In the genomic region with DNA sequence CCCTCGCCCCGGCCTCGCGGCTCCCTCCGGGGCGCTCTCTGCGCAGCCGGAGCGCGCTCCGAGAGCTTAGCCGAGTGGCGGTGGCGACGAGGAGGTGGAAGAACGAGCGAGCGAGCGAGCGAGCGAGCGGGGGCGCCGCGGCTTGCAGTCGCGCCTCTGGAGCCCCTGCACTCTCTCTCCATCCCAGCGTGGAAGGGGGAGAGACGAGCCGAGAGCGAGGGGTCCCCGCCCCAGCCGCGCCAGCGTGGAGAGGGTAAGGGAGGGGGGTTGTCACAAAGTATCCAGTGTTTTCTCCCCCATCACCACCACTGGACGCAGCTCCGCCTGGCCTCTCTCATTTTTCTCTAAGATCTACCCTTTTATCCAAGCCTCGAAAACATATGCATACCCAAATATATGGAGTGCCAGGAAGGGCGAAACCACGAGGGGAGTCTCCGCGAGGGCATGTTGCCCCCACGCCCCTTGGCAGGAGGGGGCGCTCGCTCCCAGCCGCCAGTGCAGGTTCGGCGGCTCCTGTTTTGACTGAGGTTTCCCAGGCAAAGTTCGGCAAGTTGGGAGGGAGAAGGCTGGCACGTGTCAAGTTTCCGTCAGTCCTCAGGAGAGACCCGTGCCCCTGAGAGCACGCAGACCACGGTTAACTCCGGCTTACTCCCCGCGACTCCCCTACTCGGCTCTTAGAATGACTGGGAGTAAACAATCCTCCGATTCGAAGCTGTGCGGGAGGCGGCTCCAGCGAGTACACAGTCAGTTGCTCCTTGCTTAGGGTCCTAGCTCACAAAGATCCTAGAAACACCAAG, we compare ENCODE assay signal across 8 cellular contexts. TPM values are rescaled to one million over a fixed set of nuclear protein-coding genes. Genes with fewer than 3 reads are reported as not detected.
DNase-seq lines count a peak whose midpoint lies in the region; ATAC-seq, FAIRE-seq and TF ChIP-seq lines count a peak whose summit lies in the region.

No MANE protein-coding gene starts in this region.

- H3K27ac ChIP-seq in A549 (no peak overlapping the region), VCaP (peak overlapping the region; percentile 38; the same call in 1 of the 2 replicates), left ventricle myocardium inferior (replicated peaks) (peak overlapping the region; percentile 54)

- TF ChIP-seq EP300 in A549 (IDR thresholded peaks at IDR 0.05): no peak

- H3K4me1 Mint-ChIP-seq in activated T-helper 2 cell treated with anti-CD3 and anti-CD28 coated beads, Interferon-gamma antibody, Interleukin-2, Interleukin-4, amounts not matched to agents 10 μg/mL and 5 μg/mL and 100 μg/mL, durations not matched to agents 14 hours and 24 hours and 36 hours (ENCODE audit: low read depth): no peaks in the 10 kb centered on the region

- DNase-seq in A549 (ENCODE audit: low read depth in 1 of 2, low spot score in 1 of 2) (peak in 1 of 2 experiments; percentile 12), H7 (peak; percentile 88), left ventricle myocardium inferior (peak; percentile 29), putamen (ENCODE audit: low spot score) (peak; percentile 18), RPMI8226 (no peak)
- no peak for DNase-seq in activated T-helper 2 cell treated with anti-CD3 and anti-CD28 coated beads, Interferon-gamma antibody, Interleukin-2, Interleukin-4, amounts not matched to agents 10 μg/mL and 5 μg/mL and 100 μg/mL, durations not matched to agents 14 hours and 24 hours and 36 hours (ENCODE audit: low spot score)

- H3K27ac Mint-ChIP-seq in activated T-helper 2 cell treated with anti-CD3 and anti-CD28 coated beads, Interferon-gamma antibody, Interleukin-2, Interleukin-4, amounts not matched to agents 10 μg/mL and 5 μg/mL and 100 μg/mL, durations not matched to agents 14 hours and 24 hours and 36 hours: no peak overlapping the region

- H3K4me3 ChIP-seq in A549 (peak overlapping the region; percentile 36), H7 (ENCODE audit: insufficient read depth, low read depth, low read length) (peak overlapping the region; percentile 80), left ventricle myocardium inferior (peak overlapping the region; percentile 71)

- peak overlapping the region; percentile 82 for H3K4me2 ChIP-seq in A549

- CTCF ChIA-PET in A549 (lab: Yijun Ruan, JAX): interaction anchor here (1.7 kb wide), 1 partner anchor 11 kb away, joined by 5 read pairs; no protein-coding TSS in a partner anchor

- intact Hi-C loops in left ventricle myocardium inferior (cut with micrococcal nuclease): no loop called here
- intact Hi-C loops in activated T-helper 2 cell treated with anti-CD3 and anti-CD28 coated beads, Interferon-gamma antibody, Interleukin-2, Interleukin-4, amounts not matched to agents 10 μg/mL and 5 μg/mL and 100 μg/mL, durations not matched to agents 14 hours and 24 hours and 36 hours (cut with micrococcal nuclease): loop anchor here (10.0 kb wide), 1 partner anchor 1150 kb away; a partner anchor contains a TSS

- peak; percentile 17 to 19; a peak in 1 of 5 replicates for TF ChIP-seq RAD21 in A549 (conservative IDR thresholded peaks at IDR 0.05 in 1 of 2, IDR thresholded peaks at IDR 0.05 in 1 of 2)

- peaks cover 57% of the 10 kb centered on the region for H3K27me3 Mint-ChIP-seq in activated T-helper 2 cell treated with anti-CD3 and anti-CD28 coated beads, Interferon-gamma antibody, Interleukin-2, Interleukin-4, amounts not matched to agents 10 μg/mL and 5 μg/mL and 100 μg/mL, durations not matched to agents 14 hours and 24 hours and 36 hours (ENCODE audit: low read depth)

- no peaks in the 10 kb centered on the region for H3K36me3 Mint-ChIP-seq in activated T-helper 2 cell treated with anti-CD3 and anti-CD28 coated beads, Interferon-gamma antibody, Interleukin-2, Interleukin-4, amounts not matched to agents 10 μg/mL and 5 μg/mL and 100 μg/mL, durations not matched to agents 14 hours and 24 hours and 36 hours (ENCODE audit: low read depth)

- POLR2A ChIA-PET in A549 (lab: Yijun Ruan, JAX): no interaction called here

- no peaks in the 10 kb centered on the region for H3K9me3 ChIP-seq in A549
- no peaks in the 10 kb centered on the region for H3K9me3 ChIP-seq in left ventricle myocardium inferior (replicated peaks)

- H3K27me3 ChIP-seq in H7 (ENCODE audit: control insufficient read depth, insufficient read depth, low read length) (peaks cover 11% of the 10 kb centered on the region), left ventricle myocardium inferior (ENCODE audit: low read depth) (peaks cover 65% of the 10 kb centered on the region)

- H3K4me1 ChIP-seq in A549 (peaks cover 3% of the 10 kb centered on the region; the same call in 1 of the 3 replicates), left ventricle myocardium inferior (peaks cover 26% of the 10 kb centered on the region)

- FAIRE-seq in A549 (lab: Jason Lieb, UNC): no peak

- no peak for TF ChIP-seq POLR2A in A549 (IDR thresholded peaks at IDR 0.05; ENCODE audit: low read length)

- H3K36me3 ChIP-seq in H7 (replicated peaks; ENCODE audit: control insufficient read depth, insufficient read depth, low read length) (no peaks in the 10 kb centered on the region), left ventricle myocardium inferior (no peaks in the 10 kb centered on the region)

- no peak for TF ChIP-seq CTCF in A549 (IDR thresholded peaks at IDR 0.05)
- TF ChIP-seq CTCF in VCaP (conservative IDR thresholded peaks at IDR 0.05): peak; percentile 92
- peak; percentile 74 for TF ChIP-seq CTCF in left ventricle myocardium inferior (IDR thresholded peaks at IDR 0.05; ENCODE audit: borderline replicate concordance)

- H3K9me3 Mint-ChIP-seq in activated T-helper 2 cell treated with anti-CD3 and anti-CD28 coated beads, Interferon-gamma antibody, Interleukin-2, Interleukin-4, amounts not matched to agents 10 μg/mL and 5 μg/mL and 100 μg/mL, durations not matched to agents 14 hours and 24 hours and 36 hours: no peaks in the 10 kb centered on the region

- H3K4me3 Mint-ChIP-seq in activated T-helper 2 cell treated with anti-CD3 and anti-CD28 coated beads, Interferon-gamma antibody, Interleukin-2, Interleukin-4, amounts not matched to agents 10 μg/mL and 5 μg/mL and 100 μg/mL, durations not matched to agents 14 hours and 24 hours and 36 hours (ENCODE audit: low read depth): no peak overlapping the region

- WGBS in A549 (ENCODE audit: missing lambda C conversion rate): 17% methylated on average over 30 of the region's 63 CpGs

- ATAC-seq in A549 (peak; percentile 65 to 71), GM21825 (IDR thresholded peaks at IDR 0.05; ENCODE audit: unreplicated experiment) (no peak)

TF ChIP-seq in A549, 52 proteins besides CTCF, POLR2A, EP300 and RAD21:
- TF ChIP-seq ZSCAN20 (CRISPR knock-in tag; IDR thresholded peaks at IDR 0.05): no peak
- TF ChIP-seq, protein P1, sequence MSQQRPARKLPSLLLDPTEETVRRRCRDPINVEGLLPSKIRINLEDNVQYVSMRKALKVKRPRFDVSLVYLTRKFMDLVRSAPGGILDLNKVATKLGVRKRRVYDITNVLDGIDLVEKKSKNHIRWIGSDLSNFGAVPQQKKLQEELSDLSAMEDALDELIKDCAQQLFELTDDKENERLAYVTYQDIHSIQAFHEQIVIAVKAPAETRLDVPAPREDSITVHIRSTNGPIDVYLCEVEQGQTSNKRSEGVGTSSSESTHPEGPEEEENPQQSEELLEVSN (IDR thresholded peaks at IDR 0.05; ENCODE audit: borderline replicate concordance, low read depth): 0 out of 2 replicates have a peak, but pooled peaks have one; percentile 21
- TF ChIP-seq, protein P2, sequence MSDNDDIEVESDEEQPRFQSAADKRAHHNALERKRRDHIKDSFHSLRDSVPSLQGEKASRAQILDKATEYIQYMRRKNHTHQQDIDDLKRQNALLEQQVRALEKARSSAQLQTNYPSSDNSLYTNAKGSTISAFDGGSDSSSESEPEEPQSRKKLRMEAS (IDR thresholded peaks at IDR 0.05): peak; percentile 24; the same call in 1 of the 2 replicates

RNA-seq across cellular contexts. Expression of a gene that starts 0.6 kb away (rescaled TPM):
- polyA plus RNA-seq in A549 (2011; rRNA removed) (not detected in 2 replicates), A549 (2017; fragmentation: RNase III; extraction: RNeasy Plus Mini Kit Qiagen cat#74134 plus additional on column Dnase treatment) (not detected in 3 replicates)
- not detected in 2 replicates for polyA plus RNA-seq in A549 (2012; cell fraction: cytosol; rRNA removed)
- polyA plus RNA-seq in A549 (2012; cell fraction: nucleus; rRNA removed): not detected in 2 replicates
- not detected in 2 replicates for polyA minus RNA-seq in A549 (2011; rRNA and poly(A)+ RNA removed)
- 14.3 and 16.4 TPM in 2 replicates for total RNA-seq in H7 (2014; rRNA removed; shearing (Covaris generic))
- 0.77 TPM for total RNA-seq in left ventricle myocardium inferior
- total RNA-seq in activated T-helper 2 cell treated with anti-CD3 and anti-CD28 coated beads, Interferon-gamma antibody, Interleukin-2, Interleukin-4, amounts not matched to agents 10 μg/mL and 5 μg/mL and 100 μg/mL, durations not matched to agents 14 hours and 24 hours and 36 hours: not detected in 2 replicates

Comparison
In these comparisons a context has a peak if more than half of its experiments do, and no peak if none do; other contexts are left out.
1. DNase-seq: peak in H7 (single experiment), left ventricle myocardium inferior (single experiment) and putamen (single experiment); none in RPMI8226 (single experiment) and activated T-helper 2 cell treated with anti-CD3 and anti-CD28 coated beads, Interferon-gamma antibody, Interleukin-2, Interleukin-4, amounts not matched to agents 10 μg/mL and 5 μg/mL and 100 μg/mL, durations not matched to agents 14 hours and 24 hours and 36 hours (single experiment).
2. H3K27ac ChIP-seq: peak in VCaP (single experiment) and left ventricle myocardium inferior (single experiment); none in A549 (0 of 2).
3. Peak in every context shown above with its lines, with median percentiles within 50 percentile points of each other: H3K4me3 ChIP-seq.